17 cellular contexts compared by ENCODE assay signal in genomic region chr1:222314839-222315238, GRCh38.
DNase-seq lines count a peak whose midpoint lies in the region; ATAC-seq and TF ChIP-seq lines count a peak whose summit lies in the region.
"Had no signal": no experiment of that assay in that cellular context is flagged by ENCODE, and none has a peak within 500 bp of the region (broad histone marks: within the 10 kb centered on the region; RNA-seq: fewer than 3 reads in every experiment).

No MANE protein-coding gene starts in this region.

- no peak overlapping the region for H3K4me3 ChIP-seq in IMR-90 (ENCODE audit: insufficient read depth, low read depth, low read length)
- H3K4me3 ChIP-seq: GM23338 had no signal

- H2AFZ ChIP-seq in IMR-90 (replicated peaks; ENCODE audit: low read length, poor library complexity), result no peak overlapping the region
- H2AFZ ChIP-seq: GM23338 had no signal

- intact Hi-C loops in activated CD8-positive, alpha-beta T cell treated with anti-CD3 and anti-CD28 coated beads for 36 hours (cut with micrococcal nuclease), result no loop called here
- intact Hi-C loops in IMR-90 (cut with micrococcal nuclease), result no loop called here

- no peak overlapping the region for H2AK9ac ChIP-seq in IMR-90 (replicated peaks; ENCODE audit: low read depth, low read length, poor library complexity)

- no peak overlapping the region for H3K4me2 ChIP-seq in IMR-90 (ENCODE audit: low read depth, low read length)
- H3K4me2 ChIP-seq: GM23338 had no signal

- 0 out of 3 replicates have a peak overlapping the region, but pooled peaks have one; percentile 40 for H2BK15ac ChIP-seq in IMR-90 (ENCODE audit: low read depth, low read length)

- H2AK5ac ChIP-seq in IMR-90 (ENCODE audit: low read depth, low read length), result no peak overlapping the region

- H3K9me3 ChIP-seq in IMR-90 (ENCODE audit: control insufficient read depth, insufficient read depth, low read length), result no peaks in the 10 kb centered on the region
- H3K9me3 ChIP-seq: BE2C had no signal

- H4K8ac ChIP-seq in IMR-90 (ENCODE audit: low read depth in 2 of 2, low read length in 2 of 2), result no peak overlapping the region

- POLR2A ChIA-PET in activated CD8-positive, alpha-beta T cell treated with anti-CD3 and anti-CD28 coated beads for 36 hours (lab: Charles Lee), result no interaction called here
- POLR2A ChIA-PET in activated CD8-positive, alpha-beta T cell treated with anti-CD3 and anti-CD28 coated beads, Interleukin-2, amount 10 ng/mL, durations not matched to agents 7 days and 5 days (lab: Charles Lee), result no interaction called here
- POLR2A ChIA-PET in IMR-90 (lab: Charles Lee; ENCODE audit: unreplicated experiment), result no interaction called here

- dilution Hi-C loops in IMR-90 (cut with HindIII; ENCODE audit: low sequenced_read_pairs, unreplicated experiment), result no loop called here

- DNase-seq in activated CD8-positive, alpha-beta T cell treated with anti-CD3 and anti-CD28 coated beads for 36 hours, result peak; percentile 24
- no peak for DNase-seq in activated CD8-positive, alpha-beta T cell treated with anti-CD3 and anti-CD28 coated beads, Interleukin-2, amount 10 ng/mL, durations not matched to agents 7 days and 5 days
- DNase-seq in IMR-90 (no peak), OCI-M1 (lab: John Stamatoyannopoulos, UW) (peak; percentile 46), NCI-H187 treated with DMSO at 0.1 percent for 48 hours (lab: John Stamatoyannopoulos, UW) (no peak), DMS153 (lab: John Stamatoyannopoulos, UW) (no peak)
- DNase-seq: ACHN; BE2C; C1 segment of cervical spinal cord; CD4-positive, CD25-positive, alpha-beta regulatory T cell; CD8-positive, alpha-beta memory T cell; COR-L47; DMS 273 treated with DMSO at 0.1 percent for 48 hours; GDM1; HCEC 1CT had no signal

- no peaks in the 10 kb centered on the region for H3K9me1 ChIP-seq in IMR-90 (ENCODE audit: insufficient read depth, low read length)

- no peaks in the 10 kb centered on the region for H3K36me3 ChIP-seq in IMR-90 (ENCODE audit: control insufficient read depth, insufficient read depth, low read length)
- H3K36me3 ChIP-seq: BE2C had no signal

- H3K27me3 Mint-ChIP-seq in activated CD8-positive, alpha-beta T cell treated with anti-CD3 and anti-CD28 coated beads for 36 hours, result no peaks in the 10 kb centered on the region
- H3K27me3 Mint-ChIP-seq in activated CD8-positive, alpha-beta T cell treated with anti-CD3 and anti-CD28 coated beads, Interleukin-2, amount 10 ng/mL, durations not matched to agents 7 days and 5 days (ENCODE audit: low read depth), result no peaks in the 10 kb centered on the region

- no peaks in the 10 kb centered on the region for H3K79me1 ChIP-seq in IMR-90 (ENCODE audit: low read depth in 1 of 2, low read length in 2 of 2)

- no peak for TF ChIP-seq CTCF in activated CD8-positive, alpha-beta T cell treated with anti-CD3 and anti-CD28 coated beads for 36 hours (IDR thresholded peaks at IDR 0.05)
- TF ChIP-seq CTCF in IMR-90 (conservative IDR thresholded peaks at IDR 0.05; ENCODE audit: low read depth, low read length), result no peak

- H3K9ac ChIP-seq in IMR-90 (ENCODE audit: low read depth, low read length), result no peak overlapping the region

- no peaks in the 10 kb centered on the region for H4K20me1 ChIP-seq in IMR-90 (ENCODE audit: insufficient read depth, low read length)

- no peak overlapping the region for H3K56ac ChIP-seq in IMR-90 (ENCODE audit: extremely low read depth, insufficient read depth, low read length)

- H2BK120ac ChIP-seq in IMR-90 (ENCODE audit: low read depth, low read length), result no peak overlapping the region

- H3K4ac ChIP-seq in IMR-90 (ENCODE audit: low read depth, low read length), result no peak overlapping the region

- no peaks in the 10 kb centered on the region for H3K36me3 Mint-ChIP-seq in activated CD8-positive, alpha-beta T cell treated with anti-CD3 and anti-CD28 coated beads for 36 hours (ENCODE audit: low read depth)
- no peaks in the 10 kb centered on the region for H3K36me3 Mint-ChIP-seq in activated CD8-positive, alpha-beta T cell treated with anti-CD3 and anti-CD28 coated beads, Interleukin-2, amount 10 ng/mL, durations not matched to agents 7 days and 5 days (ENCODE audit: low read depth)
- H3K36me3 Mint-ChIP-seq: CD4-positive, CD25-positive, alpha-beta regulatory T cell had no signal

- CTCF ChIA-PET in activated CD8-positive, alpha-beta T cell treated with anti-CD3 and anti-CD28 coated beads for 36 hours (lab: Charles Lee), result no interaction called here
- CTCF ChIA-PET in activated CD8-positive, alpha-beta T cell treated with anti-CD3 and anti-CD28 coated beads, Interleukin-2, amount 10 ng/mL, durations not matched to agents 7 days and 5 days (lab: Charles Lee), result no interaction called here
- CTCF ChIA-PET in IMR-90 (lab: Yijun Ruan, JAX), result no interaction called here

- no CpG with 5 or more reads among the region's 2 CpGs for WGBS in IMR-90 (ENCODE audit: extremely low coverage in 2 of 2, insufficient read length in 1 of 2), 2 experiments

- no peaks in the 10 kb centered on the region for H3K27me3 ChIP-seq in IMR-90 (ENCODE audit: control insufficient read depth, insufficient read depth, low read length)

- no peak overlapping the region for H3K4me3 Mint-ChIP-seq in activated CD8-positive, alpha-beta T cell treated with anti-CD3 and anti-CD28 coated beads for 36 hours
- H3K4me3 Mint-ChIP-seq in activated CD8-positive, alpha-beta T cell treated with anti-CD3 and anti-CD28 coated beads, Interleukin-2, amount 10 ng/mL, durations not matched to agents 7 days and 5 days, result no peak overlapping the region
- H3K4me3 Mint-ChIP-seq: CD4-positive, CD25-positive, alpha-beta regulatory T cell; CD8-positive, alpha-beta memory T cell; GM23338 had no signal

- no peaks in the 10 kb centered on the region for H3K9me3 Mint-ChIP-seq in activated CD8-positive, alpha-beta T cell treated with anti-CD3 and anti-CD28 coated beads for 36 hours
- no peaks in the 10 kb centered on the region for H3K9me3 Mint-ChIP-seq in activated CD8-positive, alpha-beta T cell treated with anti-CD3 and anti-CD28 coated beads, Interleukin-2, amount 10 ng/mL, durations not matched to agents 7 days and 5 days (ENCODE audit: insufficient read depth)
- H3K9me3 Mint-ChIP-seq: CD4-positive, CD25-positive, alpha-beta regulatory T cell; GM23338 had no signal

- H3K14ac ChIP-seq in IMR-90 (replicated peaks; ENCODE audit: low read depth, low read length), result 0 out of 2 replicates have a peak overlapping the region, but pooled peaks have one; percentile 44

- no peaks in the 10 kb centered on the region for H3K4me1 ChIP-seq in IMR-90 (ENCODE audit: control insufficient read depth, insufficient read depth, low read length)
- H3K4me1 ChIP-seq: BE2C had no signal

- TF ChIP-seq RAD21 in IMR-90 (IDR thresholded peaks at IDR 0.05; ENCODE audit: low read length), result no peak

- no peak overlapping the region; the same call in 1 of the 2 replicates for H3K23ac ChIP-seq in IMR-90 (ENCODE audit: low read depth, low read length)

- no peak overlapping the region for H3K18ac ChIP-seq in IMR-90 (ENCODE audit: low read depth, low read length)

- no TSS peak for BruUV-seq in IMR-90 (replicated peaks; lab: Mats Ljungman, UMichigan)

- H2BK20ac ChIP-seq in IMR-90 (ENCODE audit: low read depth, low read length), result no peak overlapping the region

- no peak overlapping the region for H4K91ac ChIP-seq in IMR-90 (ENCODE audit: insufficient read depth, low read depth, low read length)

- no peak for TF ChIP-seq POLR2A in IMR-90 (IDR thresholded peaks at IDR 0.05; ENCODE audit: low read depth, low read length)

- in situ Hi-C loops in IMR-90 (cut with MboI; ENCODE audit: low sequenced_read_pairs), result no loop called here

- H3K27ac Mint-ChIP-seq in activated CD8-positive, alpha-beta T cell treated with anti-CD3 and anti-CD28 coated beads for 36 hours, result no peak overlapping the region
- H3K27ac Mint-ChIP-seq in activated CD8-positive, alpha-beta T cell treated with anti-CD3 and anti-CD28 coated beads, Interleukin-2, amount 10 ng/mL, durations not matched to agents 7 days and 5 days, result no peak overlapping the region
- H3K27ac Mint-ChIP-seq: GM23338 had no signal

- peak; percentile 73 for ATAC-seq in activated CD8-positive, alpha-beta T cell treated with anti-CD3 and anti-CD28 coated beads for 36 hours
- no peak for ATAC-seq in activated CD8-positive, alpha-beta T cell treated with anti-CD3 and anti-CD28 coated beads, Interleukin-2, amount 10 ng/mL, durations not matched to agents 7 days and 5 days
- ATAC-seq in IMR-90 (ENCODE audit: low read depth), result no peak
- ATAC-seq: GM23338 had no signal

- H4K5ac ChIP-seq in IMR-90 (ENCODE audit: low read depth, low read length), result no peak overlapping the region

- H2BK5ac ChIP-seq in IMR-90 (ENCODE audit: low read depth, low read length, poor library complexity, severe bottlenecking), result no peak overlapping the region

- H3K4me1 Mint-ChIP-seq in activated CD8-positive, alpha-beta T cell treated with anti-CD3 and anti-CD28 coated beads for 36 hours (ENCODE audit: low read depth), result peaks cover 5% of the 10 kb centered on the region
- no peaks in the 10 kb centered on the region for H3K4me1 Mint-ChIP-seq in activated CD8-positive, alpha-beta T cell treated with anti-CD3 and anti-CD28 coated beads, Interleukin-2, amount 10 ng/mL, durations not matched to agents 7 days and 5 days (ENCODE audit: low read depth)

- no peak overlapping the region for H3K27ac ChIP-seq in IMR-90 (ENCODE audit: insufficient read depth, low read length)
- H3K27ac ChIP-seq: HL-60 had no signal

TF ChIP-seq in IMR-90, 13 proteins besides CTCF, POLR2A, EP300 and RAD21 (continues in another document):
- no peak for TF ChIP-seq ELK1 (IDR thresholded peaks at IDR 0.05; ENCODE audit: borderline replicate concordance, low read depth, low read length)
- TF ChIP-seq RFX5 (IDR thresholded peaks at IDR 0.05; ENCODE audit: low read depth, low read length), result no peak
- no peak for TF ChIP-seq RCOR1 (IDR thresholded peaks at IDR 0.05; ENCODE audit: insufficient replicate concordance, low read length)
- no peak for TF ChIP-seq NFE2L2 (IDR thresholded peaks at IDR 0.05; ENCODE audit: low read depth, low read length)
- TF ChIP-seq CHD1 (IDR thresholded peaks at IDR 0.05; ENCODE audit: low read depth, low read length), result no peak
- TF ChIP-seq CEBPB (IDR thresholded peaks at IDR 0.05; ENCODE audit: low read depth, low read length), result no peak
- TF ChIP-seq MAZ (IDR thresholded peaks at IDR 0.05; ENCODE audit: borderline replicate concordance, low read depth, low read length), result no peak
- TF ChIP-seq FOS (IDR thresholded peaks at IDR 0.05; ENCODE audit: low read depth, low read length), result no peak
- no peak for TF ChIP-seq SMC3 (IDR thresholded peaks at IDR 0.05; ENCODE audit: low read depth, low read length)

Comparison
In these comparisons a context has a peak if more than half of its experiments do, and no peak if none do; other contexts are left out.
1. DNase-seq: peak in activated CD8-positive, alpha-beta T cell treated with anti-CD3 and anti-CD28 coated beads for 36 hours (single experiment) and OCI-M1 (single experiment); none in activated CD8-positive, alpha-beta T cell treated with anti-CD3 and anti-CD28 coated beads, Interleukin-2, amount 10 ng/mL, durations not matched to agents 7 days and 5 days (single experiment), IMR-90 (single experiment), NCI-H187 treated with DMSO at 0.1 percent for 48 hours (single experiment) and DMS153 (single experiment).